ENCODE assay signal across 16 cellular contexts in the genomic region with DNA sequence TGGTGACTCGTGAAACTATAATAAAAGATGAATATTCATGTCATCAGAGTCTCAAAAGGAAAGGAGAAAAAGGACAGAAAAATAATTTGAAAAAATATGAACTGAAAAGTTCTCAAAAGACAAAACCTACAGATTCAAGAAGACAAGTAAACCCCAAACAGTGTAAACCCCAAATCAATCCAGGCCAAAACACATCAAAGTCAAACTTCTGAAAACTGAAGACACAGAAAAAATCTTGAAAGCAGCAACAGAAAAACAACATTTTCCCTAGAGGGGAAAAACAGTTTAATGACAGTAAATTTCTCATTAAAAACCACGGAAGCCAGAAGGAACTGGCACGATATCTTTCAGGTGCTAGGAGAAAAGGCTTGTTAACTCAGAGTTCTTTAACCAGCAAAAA.
DNase-seq lines count a peak whose midpoint lies in the region; ATAC-seq and TF ChIP-seq lines count a peak whose summit lies in the region.
"Had no signal": no experiment of that assay in that cellular context is flagged by ENCODE, and none has a peak within 500 bp of the region (broad histone marks: within the 10 kb centered on the region; RNA-seq: fewer than 3 reads in every experiment).

No MANE protein-coding gene starts in this region.

- no peaks in the 10 kb centered on the region for H3K36me3 ChIP-seq in GM23338 (ENCODE audit: insufficient read depth)
- H3K36me3 ChIP-seq: BE2C had no signal

- POLR2A ChIA-PET in activated CD8-positive, alpha-beta T cell treated with anti-CD3 and anti-CD28 coated beads for 36 hours (lab: Charles Lee) = no interaction called here
- POLR2A ChIA-PET in activated CD8-positive, alpha-beta T cell treated with anti-CD3 and anti-CD28 coated beads, Interleukin-2, amount 10 ng/mL, durations not matched to agents 7 days and 5 days (lab: Charles Lee) = no interaction called here

- H3K27me3 ChIP-seq in GM23338 (ENCODE audit: insufficient read depth) = no peaks in the 10 kb centered on the region
- H3K27me3 ChIP-seq: BE2C had no signal

- intact Hi-C loops in activated CD8-positive, alpha-beta T cell treated with anti-CD3 and anti-CD28 coated beads for 36 hours (cut with micrococcal nuclease) = no loop called here
- intact Hi-C loops in CD14-positive monocyte (cut with micrococcal nuclease) = no loop called here

- peaks cover 10% of the 10 kb centered on the region for H3K79me2 ChIP-seq in GM23338 (replicated peaks; ENCODE audit: insufficient read depth)

- no peak for TF ChIP-seq CTCF in activated CD8-positive, alpha-beta T cell treated with anti-CD3 and anti-CD28 coated beads for 36 hours (IDR thresholded peaks at IDR 0.05)
- TF ChIP-seq CTCF in GM23338 (conservative IDR thresholded peaks at IDR 0.05; ENCODE audit: low read depth in 2 of 2) (no peak), chondrocyte (IDR thresholded peaks at IDR 0.05) (no peak), progenitor cell of endocrine pancreas (IDR thresholded peaks at IDR 0.05; ENCODE audit: unreplicated experiment) (no peak), CD14-positive monocyte (IDR thresholded peaks at IDR 0.05) (no peak)

- H4K20me1 ChIP-seq in GM23338 (replicated peaks; ENCODE audit: insufficient read depth) = 0 out of 2 replicates have a peak, but pooled peaks cover 3% of the 10 kb centered on the region

- H3K27me3 Mint-ChIP-seq in activated CD8-positive, alpha-beta T cell treated with anti-CD3 and anti-CD28 coated beads for 36 hours = no peaks in the 10 kb centered on the region
- H3K27me3 Mint-ChIP-seq in activated CD8-positive, alpha-beta T cell treated with anti-CD3 and anti-CD28 coated beads, Interleukin-2, amount 10 ng/mL, durations not matched to agents 7 days and 5 days (ENCODE audit: low read depth) = no peaks in the 10 kb centered on the region
- H3K27me3 Mint-ChIP-seq in GM23338 (ENCODE audit: insufficient read depth, low read depth, poor library complexity) (peaks cover 5% of the 10 kb centered on the region), chondrocyte (ENCODE audit: low read depth) (no peaks in the 10 kb centered on the region), progenitor cell of endocrine pancreas (no peaks in the 10 kb centered on the region), CD14-positive monocyte (ENCODE audit: low read depth in 3 of 3) (peaks cover 0 to 2% (median 1%) of the 10 kb centered on the region in 3 donors)

- no peaks in the 10 kb centered on the region for H3K9me3 Mint-ChIP-seq in activated CD8-positive, alpha-beta T cell treated with anti-CD3 and anti-CD28 coated beads for 36 hours
- no peaks in the 10 kb centered on the region for H3K9me3 Mint-ChIP-seq in activated CD8-positive, alpha-beta T cell treated with anti-CD3 and anti-CD28 coated beads, Interleukin-2, amount 10 ng/mL, durations not matched to agents 7 days and 5 days (ENCODE audit: insufficient read depth)
- no peaks in the 10 kb centered on the region for H3K9me3 Mint-ChIP-seq in GM23338
- peaks cover 8% of the 10 kb centered on the region for H3K9me3 Mint-ChIP-seq in chondrocyte (ENCODE audit: low read depth)
- peaks cover 23% of the 10 kb centered on the region for H3K9me3 Mint-ChIP-seq in progenitor cell of endocrine pancreas (ENCODE audit: low read depth)
- H3K9me3 Mint-ChIP-seq in CD14-positive monocyte = peaks cover 0 to 2% (median 0%) of the 10 kb centered on the region in 7 donors
- H3K9me3 Mint-ChIP-seq: CD8-positive, alpha-beta T cell had no signal

- DNase-seq in activated CD8-positive, alpha-beta T cell treated with anti-CD3 and anti-CD28 coated beads for 36 hours = no peak
- DNase-seq in activated CD8-positive, alpha-beta T cell treated with anti-CD3 and anti-CD28 coated beads, Interleukin-2, amount 10 ng/mL, durations not matched to agents 7 days and 5 days = no peak
- DNase-seq in GM23338 (ENCODE audit: low spot score) = no peak
- DNase-seq in chondrocyte (ENCODE audit: low spot score) = no peak
- no peak for DNase-seq in progenitor cell of endocrine pancreas (ENCODE audit: low spot score, unreplicated experiment)
- DNase-seq in CD14-positive monocyte (ENCODE audit: low spot score) = no peak
- DNase-seq: BE2C; CD8-positive, alpha-beta T cell; COR-L47; DMS153; DMS79 treated with DMSO at 0.1 percent for 48 hours; GDM1 had no signal

- no peak overlapping the region for H3K4me3 ChIP-seq in GM23338

- H3K4me1 Mint-ChIP-seq in activated CD8-positive, alpha-beta T cell treated with anti-CD3 and anti-CD28 coated beads for 36 hours (ENCODE audit: low read depth) = peaks cover 13% of the 10 kb centered on the region
- peaks cover 29% of the 10 kb centered on the region for H3K4me1 Mint-ChIP-seq in activated CD8-positive, alpha-beta T cell treated with anti-CD3 and anti-CD28 coated beads, Interleukin-2, amount 10 ng/mL, durations not matched to agents 7 days and 5 days (ENCODE audit: low read depth)
- H3K4me1 Mint-ChIP-seq in GM23338 = no peaks in the 10 kb centered on the region
- peaks cover 13% of the 10 kb centered on the region for H3K4me1 Mint-ChIP-seq in chondrocyte (ENCODE audit: low read depth)
- H3K4me1 Mint-ChIP-seq in progenitor cell of endocrine pancreas (ENCODE audit: low read depth) = no peaks in the 10 kb centered on the region
- H3K4me1 Mint-ChIP-seq in CD14-positive monocyte = peaks cover 7% of the 10 kb centered on the region

- no peak overlapping the region for H2AFZ ChIP-seq in GM23338

- ATAC-seq in activated CD8-positive, alpha-beta T cell treated with anti-CD3 and anti-CD28 coated beads for 36 hours = no peak
- no peak for ATAC-seq in activated CD8-positive, alpha-beta T cell treated with anti-CD3 and anti-CD28 coated beads, Interleukin-2, amount 10 ng/mL, durations not matched to agents 7 days and 5 days
- no peak for ATAC-seq in GM23338
- no peak for ATAC-seq in GM18505 (IDR thresholded peaks at IDR 0.05; ENCODE audit: unreplicated experiment)
- ATAC-seq: CD8-positive, alpha-beta T cell; HCT116 had no signal

- H3K4me3 Mint-ChIP-seq in activated CD8-positive, alpha-beta T cell treated with anti-CD3 and anti-CD28 coated beads for 36 hours = no peak overlapping the region
- H3K4me3 Mint-ChIP-seq in activated CD8-positive, alpha-beta T cell treated with anti-CD3 and anti-CD28 coated beads, Interleukin-2, amount 10 ng/mL, durations not matched to agents 7 days and 5 days = no peak overlapping the region
- H3K4me3 Mint-ChIP-seq in GM23338 = no peak overlapping the region
- H3K4me3 Mint-ChIP-seq in chondrocyte (ENCODE audit: unreplicated experiment) = no peak overlapping the region
- no peak overlapping the region for H3K4me3 Mint-ChIP-seq in progenitor cell of endocrine pancreas (ENCODE audit: low read depth)
- H3K4me3 Mint-ChIP-seq in CD14-positive monocyte = no peak overlapping the region
- H3K4me3 Mint-ChIP-seq: CD8-positive, alpha-beta T cell had no signal

- H3K36me3 Mint-ChIP-seq in activated CD8-positive, alpha-beta T cell treated with anti-CD3 and anti-CD28 coated beads for 36 hours (ENCODE audit: low read depth) = peaks cover 11% of the 10 kb centered on the region
- H3K36me3 Mint-ChIP-seq in activated CD8-positive, alpha-beta T cell treated with anti-CD3 and anti-CD28 coated beads, Interleukin-2, amount 10 ng/mL, durations not matched to agents 7 days and 5 days (ENCODE audit: low read depth) = peaks cover 22% of the 10 kb centered on the region
- peaks cover 12% of the 10 kb centered on the region; the same call in 2 of the 3 replicates for H3K36me3 Mint-ChIP-seq in GM23338 (ENCODE audit: low read depth)
- peaks cover 24% of the 10 kb centered on the region for H3K36me3 Mint-ChIP-seq in chondrocyte (ENCODE audit: low read depth)
- H3K36me3 Mint-ChIP-seq in progenitor cell of endocrine pancreas (ENCODE audit: insufficient read depth) = peaks cover 28% of the 10 kb centered on the region
- peaks cover 3 to 12% of the 10 kb centered on the region in 2 donors for H3K36me3 Mint-ChIP-seq in CD14-positive monocyte

- peak overlapping the region; percentile 9 for H3K27ac Mint-ChIP-seq in activated CD8-positive, alpha-beta T cell treated with anti-CD3 and anti-CD28 coated beads for 36 hours
- H3K27ac Mint-ChIP-seq in activated CD8-positive, alpha-beta T cell treated with anti-CD3 and anti-CD28 coated beads, Interleukin-2, amount 10 ng/mL, durations not matched to agents 7 days and 5 days = no peak overlapping the region
- H3K27ac Mint-ChIP-seq in GM23338 (peak overlapping the region; percentile 34; the same call in 1 of the 2 replicates), chondrocyte (ENCODE audit: unreplicated experiment) (peak overlapping the region; percentile 42), progenitor cell of endocrine pancreas (peak overlapping the region; percentile 1), CD14-positive monocyte (peak overlapping the region in 1 of 7 donors; percentile 41)
- H3K27ac Mint-ChIP-seq: CD8-positive, alpha-beta T cell had no signal

- no peaks in the 10 kb centered on the region for H3K9me2 ChIP-seq in GM23338 (ENCODE audit: insufficient read depth)

- no peak overlapping the region for H3K27ac ChIP-seq in GM23338 (ENCODE audit: low read depth)
- H3K27ac ChIP-seq: C4-2B, HL-60 had no signal

- no peaks in the 10 kb centered on the region for H3F3A ChIP-seq in GM23338 (replicated peaks; ENCODE audit: low read depth)

- no peaks in the 10 kb centered on the region for H3K4me1 ChIP-seq in GM23338 (ENCODE audit: insufficient read depth)
- H3K4me1 ChIP-seq: BE2C had no signal

- no peak for TF ChIP-seq POLR2A in GM18505 (IDR thresholded peaks at IDR 0.05; ENCODE audit: borderline replicate concordance, extremely low read depth, insufficient read depth, insufficient read length)

- CTCF ChIA-PET in activated CD8-positive, alpha-beta T cell treated with anti-CD3 and anti-CD28 coated beads for 36 hours (lab: Charles Lee) = no interaction called here
- CTCF ChIA-PET in activated CD8-positive, alpha-beta T cell treated with anti-CD3 and anti-CD28 coated beads, Interleukin-2, amount 10 ng/mL, durations not matched to agents 7 days and 5 days (lab: Charles Lee) = no interaction called here

- H3K4me2 ChIP-seq in GM23338 = no peak overlapping the region

TF ChIP-seq in GM23338, 12 proteins besides CTCF, POLR2A, EP300 and RAD21 (continues in another document):
- no peak for TF ChIP-seq CREB1 (CRISPR knock-in tag; IDR thresholded peaks at IDR 0.05; ENCODE audit: low read depth)
- TF ChIP-seq EZH2phosphoT487 (IDR thresholded peaks at IDR 0.05; ENCODE audit: unreplicated experiment) = no peak
- no peak for TF ChIP-seq JUNB (IDR thresholded peaks at IDR 0.05; ENCODE audit: unreplicated experiment)
